24 cellular contexts compared by ENCODE assay signal in genomic region chr20:51083447-51083846, GRCh38.
"Had no signal": no experiment of that assay in that cellular context is flagged by ENCODE, and none has a peak within 500 bp of the region (broad histone marks: within the 10 kb centered on the region; RNA-seq: fewer than 3 reads in every experiment).

No MANE protein-coding gene starts in this region.

- H3K4me3 ChIP-seq: left lung, lower lobe of right lung, ovary, skin epidermis, suprapubic skin, thoracic aorta, tibial artery, uterus had no signal

- H3K27me3 ChIP-seq: ovary, uterus had no signal

- FAIRE-seq: kidney had no signal

- H3K36me3 ChIP-seq: left lung, lower lobe of right lung, neutrophil, ovary, suprapubic skin, thoracic aorta, tibial artery, uterus had no signal

- ATAC-seq: left colon; left lung; lower lobe of right lung; naive thymus-derived CD4-positive, alpha-beta T cell; right cardiac atrium; sciatic nerve had no signal

- H3K27ac ChIP-seq: left lung, lower lobe of right lung, neutrophil, ovary, skin epidermis, suprapubic skin, thoracic aorta, tibial artery, uterus had no signal

- H3K4me1 ChIP-seq: left lung, lower lobe of right lung, suprapubic skin, tibial artery, uterus had no signal

- DNase-seq: hippocampal formation; kidney; left colon; left lung; lower lobe of right lung; mammary epithelial cell; mesenchymal stem cell; naive thymus-derived CD4-positive, alpha-beta T cell; occipital lobe; ovary; right cardiac atrium; stimulated activated CD4-positive, alpha-beta T cell treated with anti-CD3 and anti-CD28 coated beads, Interleukin-12 subunit alpha, Interleukin-12 subunit beta, amount 100 ng/mL, for 4 hours; stimulated activated CD4-positive, alpha-beta T cell treated with anti-CD3 and anti-CD28 coated beads, Interleukin-15, amount 100 ng/mL, for 24 hours; stimulated activated CD4-positive, alpha-beta T cell treated with anti-CD3 and anti-CD28 coated beads, Interleukin-2, amount 100 ng/mL, for 24 hours; stimulated activated CD4-positive, alpha-beta T cell treated with anti-CD3 and anti-CD28 coated beads, Interleukin-4, amount 100 ng/mL, for 1 hour; stimulated activated naive CD4-positive, alpha-beta T cell; tibial artery; trophoblast cell; uterus had no signal

- H3K9me3 ChIP-seq: left lung, lower lobe of right lung, neutrophil, ovary, suprapubic skin, thoracic aorta, tibial artery, uterus had no signal
